9 cellular contexts compared by ENCODE assay signal in the genomic region with DNA sequence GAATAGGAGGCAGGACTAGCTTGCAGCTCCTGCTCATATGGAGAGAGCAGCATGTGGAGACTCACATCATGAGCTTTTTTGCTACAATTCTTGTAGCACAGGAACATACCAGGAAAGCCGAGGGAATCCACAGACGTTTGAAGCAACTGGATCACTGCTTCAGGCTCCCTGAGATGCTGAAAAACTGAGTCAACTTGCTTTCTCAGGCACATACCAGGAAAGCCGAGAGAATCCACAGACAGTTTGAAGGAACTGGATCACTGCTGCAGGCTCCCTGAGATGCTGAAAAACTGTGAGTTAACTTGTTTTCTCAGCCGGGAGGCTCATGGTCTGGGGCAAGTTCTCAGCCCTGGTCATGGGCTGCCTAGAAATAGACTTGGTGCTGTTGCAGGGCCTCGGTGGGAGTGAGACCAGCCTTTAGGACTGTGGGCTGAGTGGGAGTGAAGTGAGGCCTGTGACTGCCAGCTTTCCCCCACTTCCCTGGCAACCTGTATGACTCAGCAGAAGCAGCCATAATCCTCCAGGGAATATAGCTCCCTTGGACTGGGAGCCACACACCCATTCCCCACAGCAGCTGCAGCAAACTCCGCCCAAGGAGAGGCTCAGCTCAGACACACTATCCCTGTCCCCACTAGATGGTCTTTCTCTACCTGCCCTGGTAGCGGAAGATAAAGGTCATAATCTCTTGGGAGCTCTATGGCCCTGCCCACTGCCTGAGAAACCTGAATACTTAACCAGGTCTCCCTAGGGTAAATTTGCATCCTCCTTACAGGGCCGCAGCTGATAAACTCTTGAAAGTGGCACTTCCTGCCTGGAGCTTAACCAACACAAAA. TPM values are rescaled to one million over a fixed set of nuclear protein-coding genes. Genes with fewer than 3 reads are reported as not detected.
DNase-seq lines count a peak whose midpoint lies in the region; ATAC-seq and TF ChIP-seq lines count a peak whose summit lies in the region.
"Had no signal": no experiment of that assay in that cellular context is flagged by ENCODE, and none has a peak within 500 bp of the region (broad histone marks: within the 10 kb centered on the region; RNA-seq: fewer than 3 reads in every experiment).

No MANE protein-coding gene starts in this region.

- peaks cover 0 to 7% (median 0%) of the 10 kb centered on the region in 3 donors for H3K9me3 ChIP-seq in tibial artery

- peaks cover 0 to 13% (median 0%) of the 10 kb centered on the region in 4 donors for H3K4me1 ChIP-seq in tibial artery

- peak; percentile 63 for ATAC-seq in HG03442 (IDR thresholded peaks at IDR 0.05; ENCODE audit: unreplicated experiment)
- ATAC-seq: left lobe of liver had no signal

- H3K36me3 ChIP-seq in tibial artery (no peaks in the 10 kb centered on the region), H7 (replicated peaks; ENCODE audit: control insufficient read depth, insufficient read depth, low read length) (no peaks in the 10 kb centered on the region)

- H3K4me3 ChIP-seq in tibial artery (no peak overlapping the region), H7 (ENCODE audit: insufficient read depth, low read depth, low read length) (no peak overlapping the region)

- TF ChIP-seq CTCF in tibial artery (IDR thresholded peaks at IDR 0.05) = no peak

- intact Hi-C loops in tibial artery (cut with DNase I; ENCODE audit: low total_unique reads) = no loop called here

- DNase-seq in NCI-H1417 (lab: John Stamatoyannopoulos, UW) (peak in 2 of 3 experiments; percentile 25 to 75), NCI-H1417 treated with DMSO at 0.1 percent for 48 hours (lab: John Stamatoyannopoulos, UW) (no peak), amniotic epithelial cell (ENCODE audit: low read depth) (peak; percentile 64), tibial artery (peak in 1 of 2 donors; percentile 69), H7 (no peak), SKM-1 (lab: John Stamatoyannopoulos, UW; ENCODE audit: unreplicated experiment) (no peak), nucleus accumbens (lab: John Stamatoyannopoulos, UW) (no peak)

- H3K27me3 ChIP-seq in tibial artery (no peaks in the 10 kb centered on the region), H7 (ENCODE audit: control insufficient read depth, insufficient read depth, low read length) (no peaks in the 10 kb centered on the region)

- H3K27ac ChIP-seq in tibial artery = peak overlapping the region; percentile 22 to 34

RNA-seq across cellular contexts. Expression of gene PFN2, which starts 51.9 kb away (rescaled TPM):
- total RNA-seq in H7 (2014; rRNA removed; shearing (Covaris generic)) = 236 and 243 TPM in 2 replicates

Comparison
In these comparisons a context has a peak if more than half of its experiments do, and no peak if none do; other contexts are left out.
1. DNase-seq: peak in NCI-H1417 (2 of 3) and amniotic epithelial cell (single experiment); none in NCI-H1417 treated with DMSO at 0.1 percent for 48 hours (single experiment), H7 (single experiment), SKM-1 (single experiment) and nucleus accumbens (0 of 56).